ENCODE assay signal across 17 cellular contexts in the genomic region with DNA sequence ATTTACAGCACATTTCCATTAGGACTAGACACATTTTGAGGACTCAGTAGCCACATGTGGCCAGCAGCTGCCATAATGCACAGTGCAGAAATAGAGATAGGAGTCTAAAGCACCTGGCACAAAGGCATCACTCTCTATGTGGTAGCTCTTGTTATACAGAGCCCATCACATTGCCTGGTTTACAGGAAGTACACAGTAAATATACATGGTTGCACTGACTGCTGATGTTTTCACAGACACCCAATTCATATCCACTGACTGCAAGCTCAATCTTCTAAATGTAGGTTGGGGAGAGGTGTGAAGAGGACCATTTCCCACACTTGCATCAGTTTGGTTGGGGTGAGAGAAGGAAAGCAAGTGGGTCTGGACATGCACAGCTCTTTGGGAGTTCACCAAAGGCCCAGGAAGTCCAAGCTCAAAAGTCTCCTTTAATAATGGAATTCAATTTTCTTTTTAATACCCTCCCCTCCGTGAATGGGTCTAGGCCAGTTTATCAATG.
DNase-seq lines count a peak whose midpoint lies in the region; ATAC-seq, FAIRE-seq and TF ChIP-seq lines count a peak whose summit lies in the region.
"Had no signal": no experiment of that assay in that cellular context is flagged by ENCODE, and none has a peak within 500 bp of the region (broad histone marks: within the 10 kb centered on the region; RNA-seq: fewer than 3 reads in every experiment).

No MANE protein-coding gene starts in this region.

- no peaks in the 10 kb centered on the region for H3K36me3 ChIP-seq in SJCRH30
- H3K36me3 ChIP-seq: BLaER1 treated with 17β-estradiol and CSF1 and Interleukin-3, amounts not matched to agents 10 nM and 100 nM; HAP-1 had no signal

- no peaks in the 10 kb centered on the region for H3K4me1 ChIP-seq in SJCRH30
- H3K4me1 ChIP-seq: HAP-1 had no signal

- POLR2A ChIA-PET in activated CD4-positive, alpha-beta memory T cell treated with anti-CD3 and anti-CD28 coated beads, Interleukin-2, amount 10 ng/mL, durations not matched to agents 7 days and 5 days (lab: Charles Lee): no interaction called here
- POLR2A ChIA-PET in activated CD4-positive, alpha-beta memory T cell treated with anti-CD3 and anti-CD28 coated beads for 36 hours (lab: Charles Lee): no interaction called here
- POLR2A ChIA-PET in activated CD8-positive, alpha-beta T cell treated with anti-CD3 and anti-CD28 coated beads, Interleukin-2, amount 10 ng/mL, durations not matched to agents 7 days and 5 days (lab: Charles Lee): interaction anchor here (1.4 kb wide), 1 partner anchor 202 kb away, joined by 3 read pairs; no protein-coding TSS in a partner anchor
- POLR2A ChIA-PET in WTC11 (lab: Charles Lee): interaction anchor here (0.6 kb wide), 1 partner anchor 574 kb away, joined by 4 read pairs; no protein-coding TSS in a partner anchor

- TF ChIP-seq CTCF in WTC11 (IDR thresholded peaks at IDR 0.05): no peak

- no peaks in the 10 kb centered on the region for H3K9me3 ChIP-seq in SJCRH30 (replicated peaks)
- H3K9me3 ChIP-seq: BLaER1 treated with 17β-estradiol and CSF1 and Interleukin-3, amounts not matched to agents 10 nM and 100 nM; HAP-1 had no signal

- no peak overlapping the region for H3K4me3 ChIP-seq in SJCRH30
- H3K4me3 ChIP-seq: BLaER1 treated with 17β-estradiol and CSF1 and Interleukin-3, amounts not matched to agents 10 nM and 100 nM; HAP-1 had no signal

- CTCF ChIA-PET in activated CD4-positive, alpha-beta memory T cell treated with anti-CD3 and anti-CD28 coated beads, Interleukin-2, amount 10 ng/mL, durations not matched to agents 7 days and 5 days (lab: Charles Lee): no interaction called here
- CTCF ChIA-PET in activated CD4-positive, alpha-beta memory T cell treated with anti-CD3 and anti-CD28 coated beads for 36 hours (lab: Charles Lee): interaction anchor here (0.7 kb wide), 1 partner anchor 8 kb away, joined by 3 read pairs; no protein-coding TSS in a partner anchor
- CTCF ChIA-PET in activated CD8-positive, alpha-beta T cell treated with anti-CD3 and anti-CD28 coated beads, Interleukin-2, amount 10 ng/mL, durations not matched to agents 7 days and 5 days (lab: Charles Lee): interaction anchor here (1.9 kb wide), 1 partner anchor 207 kb away, joined by 5 read pairs; no protein-coding TSS in a partner anchor
- CTCF ChIA-PET in WTC11 (lab: Charles Lee): interaction anchor here (0.6 to 1.0 kb wide), 2 partner anchors 34 to 574 kb away, joined by 3 read pairs; no protein-coding TSS in a partner anchor

- ATAC-seq in activated CD8-positive, alpha-beta T cell treated with anti-CD3 and anti-CD28 coated beads, Interleukin-2, amount 10 ng/mL, durations not matched to agents 7 days and 5 days: peak; percentile 63
- no peak for ATAC-seq in memory B cell (ENCODE audit: low read depth)
- ATAC-seq in WTC11: no peak

- H3K27me3 ChIP-seq in SJCRH30: no peaks in the 10 kb centered on the region; the same call in 1 of the 2 replicates
- H3K27me3 ChIP-seq: BLaER1 treated with 17β-estradiol and CSF1 and Interleukin-3, amounts not matched to agents 10 nM and 100 nM had no signal

- H3K4me3 Mint-ChIP-seq in activated CD4-positive, alpha-beta memory T cell treated with anti-CD3 and anti-CD28 coated beads, Interleukin-2, amount 10 ng/mL, durations not matched to agents 7 days and 5 days: no peak overlapping the region
- H3K4me3 Mint-ChIP-seq in activated CD4-positive, alpha-beta memory T cell treated with anti-CD3 and anti-CD28 coated beads for 36 hours: no peak overlapping the region
- H3K4me3 Mint-ChIP-seq in activated CD8-positive, alpha-beta T cell treated with anti-CD3 and anti-CD28 coated beads, Interleukin-2, amount 10 ng/mL, durations not matched to agents 7 days and 5 days: no peak overlapping the region
- no peak overlapping the region for H3K4me3 Mint-ChIP-seq in memory B cell
- no peak overlapping the region for H3K4me3 Mint-ChIP-seq in WTC11
- H3K4me3 Mint-ChIP-seq: B cell; CD8-positive, alpha-beta memory T cell had no signal

- peaks cover 13% of the 10 kb centered on the region for H3K36me3 Mint-ChIP-seq in activated CD4-positive, alpha-beta memory T cell treated with anti-CD3 and anti-CD28 coated beads, Interleukin-2, amount 10 ng/mL, durations not matched to agents 7 days and 5 days (ENCODE audit: low read depth)
- no peaks in the 10 kb centered on the region for H3K36me3 Mint-ChIP-seq in activated CD4-positive, alpha-beta memory T cell treated with anti-CD3 and anti-CD28 coated beads for 36 hours
- H3K36me3 Mint-ChIP-seq in activated CD8-positive, alpha-beta T cell treated with anti-CD3 and anti-CD28 coated beads, Interleukin-2, amount 10 ng/mL, durations not matched to agents 7 days and 5 days (ENCODE audit: low read depth): peaks cover 10% of the 10 kb centered on the region
- H3K36me3 Mint-ChIP-seq in memory B cell (peaks cover 14% of the 10 kb centered on the region), WTC11 (no peaks in the 10 kb centered on the region)
- H3K36me3 Mint-ChIP-seq: CD8-positive, alpha-beta memory T cell had no signal

- peak overlapping the region; percentile 3 for H3K27ac Mint-ChIP-seq in activated CD4-positive, alpha-beta memory T cell treated with anti-CD3 and anti-CD28 coated beads, Interleukin-2, amount 10 ng/mL, durations not matched to agents 7 days and 5 days
- H3K27ac Mint-ChIP-seq in activated CD4-positive, alpha-beta memory T cell treated with anti-CD3 and anti-CD28 coated beads for 36 hours: no peak overlapping the region
- peak overlapping the region; percentile 19 for H3K27ac Mint-ChIP-seq in activated CD8-positive, alpha-beta T cell treated with anti-CD3 and anti-CD28 coated beads, Interleukin-2, amount 10 ng/mL, durations not matched to agents 7 days and 5 days
- peak overlapping the region; percentile 4 for H3K27ac Mint-ChIP-seq in memory B cell
- no peak overlapping the region for H3K27ac Mint-ChIP-seq in WTC11
- H3K27ac Mint-ChIP-seq: B cell had no signal

- no peak overlapping the region for H3K27ac ChIP-seq in SJCRH30
- H3K27ac ChIP-seq: BLaER1 treated with 17β-estradiol and CSF1 and Interleukin-3, amounts not matched to agents 10 nM and 100 nM had no signal

- DNase-seq in activated CD4-positive, alpha-beta memory T cell treated with anti-CD3 and anti-CD28 coated beads, Interleukin-2, amount 10 ng/mL, durations not matched to agents 7 days and 5 days: no peak
- no peak for DNase-seq in activated CD4-positive, alpha-beta memory T cell treated with anti-CD3 and anti-CD28 coated beads for 36 hours
- no peak for DNase-seq in HTR-8/SVneo (ENCODE audit: insufficient read length, low spot score)
- DNase-seq in activated CD8-positive, alpha-beta T cell treated with anti-CD3 and anti-CD28 coated beads, Interleukin-2, amount 10 ng/mL, durations not matched to agents 7 days and 5 days: no peak
- no peak for DNase-seq in memory B cell (ENCODE audit: low spot score in 2 of 2)
- DNase-seq in WTC11 (ENCODE audit: low spot score): no peak
- DNase-seq in SJCRH30: no peak
- DNase-seq: CD8-positive, alpha-beta memory T cell; COR-L47; DMS 273 treated with DMSO at 0.1 percent for 48 hours; DMS53 had no signal

- H3K4me1 Mint-ChIP-seq in activated CD4-positive, alpha-beta memory T cell treated with anti-CD3 and anti-CD28 coated beads, Interleukin-2, amount 10 ng/mL, durations not matched to agents 7 days and 5 days: peaks cover 24% of the 10 kb centered on the region
- no peaks in the 10 kb centered on the region for H3K4me1 Mint-ChIP-seq in activated CD4-positive, alpha-beta memory T cell treated with anti-CD3 and anti-CD28 coated beads for 36 hours (ENCODE audit: low read depth)
- H3K4me1 Mint-ChIP-seq in activated CD8-positive, alpha-beta T cell treated with anti-CD3 and anti-CD28 coated beads, Interleukin-2, amount 10 ng/mL, durations not matched to agents 7 days and 5 days (ENCODE audit: low read depth): peaks cover 36% of the 10 kb centered on the region
- H3K4me1 Mint-ChIP-seq in memory B cell: peaks cover 34% of the 10 kb centered on the region
- H3K4me1 Mint-ChIP-seq in WTC11: no peaks in the 10 kb centered on the region

- intact Hi-C loops in activated CD4-positive, alpha-beta memory T cell treated with anti-CD3 and anti-CD28 coated beads for 36 hours (cut with micrococcal nuclease): no loop called here

- peak; percentile 64 for FAIRE-seq in HTR-8/SVneo (lab: Jason Lieb, UNC)
- FAIRE-seq: G401.6, GM12891, GM19239 had no signal

- no peaks in the 10 kb centered on the region for H3K9me3 Mint-ChIP-seq in activated CD4-positive, alpha-beta memory T cell treated with anti-CD3 and anti-CD28 coated beads, Interleukin-2, amount 10 ng/mL, durations not matched to agents 7 days and 5 days
- H3K9me3 Mint-ChIP-seq in activated CD4-positive, alpha-beta memory T cell treated with anti-CD3 and anti-CD28 coated beads for 36 hours: no peaks in the 10 kb centered on the region
- no peaks in the 10 kb centered on the region for H3K9me3 Mint-ChIP-seq in activated CD8-positive, alpha-beta T cell treated with anti-CD3 and anti-CD28 coated beads, Interleukin-2, amount 10 ng/mL, durations not matched to agents 7 days and 5 days (ENCODE audit: insufficient read depth)
- H3K9me3 Mint-ChIP-seq in memory B cell (no peaks in the 10 kb centered on the region), WTC11 (no peaks in the 10 kb centered on the region)
- H3K9me3 Mint-ChIP-seq: CD8-positive, alpha-beta memory T cell had no signal

- H3K27me3 Mint-ChIP-seq in activated CD4-positive, alpha-beta memory T cell treated with anti-CD3 and anti-CD28 coated beads, Interleukin-2, amount 10 ng/mL, durations not matched to agents 7 days and 5 days: no peaks in the 10 kb centered on the region
- no peaks in the 10 kb centered on the region for H3K27me3 Mint-ChIP-seq in activated CD4-positive, alpha-beta memory T cell treated with anti-CD3 and anti-CD28 coated beads for 36 hours
- H3K27me3 Mint-ChIP-seq in activated CD8-positive, alpha-beta T cell treated with anti-CD3 and anti-CD28 coated beads, Interleukin-2, amount 10 ng/mL, durations not matched to agents 7 days and 5 days (ENCODE audit: low read depth): no peaks in the 10 kb centered on the region
- no peaks in the 10 kb centered on the region for H3K27me3 Mint-ChIP-seq in memory B cell
- no peaks in the 10 kb centered on the region for H3K27me3 Mint-ChIP-seq in WTC11 (ENCODE audit: low read depth)
- H3K27me3 Mint-ChIP-seq: B cell had no signal

TF ChIP-seq in WTC11, 78 proteins besides CTCF, POLR2A, EP300 and RAD21 (continues in another document):
- TF ChIP-seq GRHL2 (CRISPR knock-in tag; IDR thresholded peaks at IDR 0.05; ENCODE audit: insufficient replicate concordance, severe bottlenecking) (no peak), CREB1 (CRISPR knock-in tag; IDR thresholded peaks at IDR 0.05) (no peak)
- TF ChIP-seq, protein P1, sequence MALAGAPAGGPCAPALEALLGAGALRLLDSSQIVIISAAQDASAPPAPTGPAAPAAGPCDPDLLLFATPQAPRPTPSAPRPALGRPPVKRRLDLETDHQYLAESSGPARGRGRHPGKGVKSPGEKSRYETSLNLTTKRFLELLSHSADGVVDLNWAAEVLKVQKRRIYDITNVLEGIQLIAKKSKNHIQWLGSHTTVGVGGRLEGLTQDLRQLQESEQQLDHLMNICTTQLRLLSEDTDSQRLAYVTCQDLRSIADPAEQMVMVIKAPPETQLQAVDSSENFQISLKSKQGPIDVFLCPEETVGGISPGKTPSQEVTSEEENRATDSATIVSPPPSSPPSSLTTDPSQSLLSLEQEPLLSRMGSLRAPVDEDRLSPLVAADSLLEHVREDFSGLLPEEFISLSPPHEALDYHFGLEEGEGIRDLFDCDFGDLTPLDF (CRISPR knock-in tag; IDR thresholded peaks at IDR 0.05): no peak

Comparison
In these comparisons a context has a peak if more than half of its experiments do, and no peak if none do; other contexts are left out.
1. H3K27ac Mint-ChIP-seq: peak in activated CD4-positive, alpha-beta memory T cell treated with anti-CD3 and anti-CD28 coated beads, Interleukin-2, amount 10 ng/mL, durations not matched to agents 7 days and 5 days (single experiment), activated CD8-positive, alpha-beta T cell treated with anti-CD3 and anti-CD28 coated beads, Interleukin-2, amount 10 ng/mL, durations not matched to agents 7 days and 5 days (single experiment) and memory B cell (single experiment); none in activated CD4-positive, alpha-beta memory T cell treated with anti-CD3 and anti-CD28 coated beads for 36 hours (single experiment) and WTC11 (single experiment).
2. POLR2A ChIA-PET loops: an anchor here in activated CD8-positive, alpha-beta T cell treated with anti-CD3 and anti-CD28 coated beads, Interleukin-2, amount 10 ng/mL, durations not matched to agents 7 days and 5 days (1.4 kb wide) and WTC11 (0.6 kb wide); none called in activated CD4-positive, alpha-beta memory T cell treated with anti-CD3 and anti-CD28 coated beads, Interleukin-2, amount 10 ng/mL, durations not matched to agents 7 days and 5 days and activated CD4-positive, alpha-beta memory T cell treated with anti-CD3 and anti-CD28 coated beads for 36 hours.